Comparison of ENCODE assay signal across 8 cellular contexts in the genomic region with DNA sequence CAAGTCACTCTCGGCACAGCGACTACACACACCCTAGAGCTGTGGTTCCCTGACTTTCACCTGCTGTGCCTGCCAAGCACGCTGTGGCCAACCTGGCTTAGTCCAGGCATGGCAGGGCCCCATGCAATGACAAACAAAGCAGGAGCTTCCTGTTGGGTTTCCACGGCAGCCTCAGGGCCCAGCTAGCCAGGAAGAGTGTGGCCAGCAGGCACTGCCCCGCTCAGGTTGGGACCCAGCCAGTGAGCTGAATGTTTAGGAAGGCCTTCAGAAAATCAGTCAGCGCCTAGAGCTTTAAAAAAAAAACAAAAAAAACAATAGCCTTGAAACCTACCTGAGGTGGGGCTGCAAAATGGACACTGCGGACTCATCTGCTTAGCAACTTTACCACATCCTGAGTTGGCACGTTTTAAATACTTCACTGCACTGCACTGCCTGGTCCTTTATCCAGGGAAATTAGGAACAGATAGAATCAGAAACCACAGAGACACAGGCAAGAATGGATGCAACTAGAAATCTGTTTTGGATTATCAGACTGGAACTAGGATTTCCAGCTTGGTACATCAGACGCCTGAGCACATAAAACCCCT. TPM values are rescaled to one million over a fixed set of nuclear protein-coding genes. Genes with fewer than 3 reads are reported as not detected.
DNase-seq lines count a peak whose midpoint lies in the region; ATAC-seq and TF ChIP-seq lines count a peak whose summit lies in the region.

No MANE protein-coding gene starts in this region.

- H3K27me3 ChIP-seq in layer of hippocampus (ENCODE audit: control insufficient read depth, insufficient read depth, low read length) (no peaks in the 10 kb centered on the region), uterus (no peaks in the 10 kb centered on the region), Peyer's patch (no peaks in the 10 kb centered on the region)

- H3K9me3 ChIP-seq in uterus (no peaks in the 10 kb centered on the region), Peyer's patch (no peaks in the 10 kb centered on the region)

- H3K27me3 Mint-ChIP-seq in brain = peaks cover 2% of the 10 kb centered on the region

- no peak for DNase-seq in Right ventricle myocardium inferior (ENCODE audit: missing footprints)
- DNase-seq in cardiac septum (ENCODE audit: low spot score) = no peak
- DNase-seq in uterus = peak in 1 of 2 donors; percentile 41
- DNase-seq in HEK293T (ENCODE audit: extremely low spot score) = no peak
- DNase-seq in Peyer's patch = no peak

- TF ChIP-seq CTCF in brain (conservative IDR thresholded peaks at IDR 0.05) (no peak), uterus (IDR thresholded peaks at IDR 0.05) (no peak), Peyer's patch (IDR thresholded peaks at IDR 0.05) (no peak)

- ATAC-seq in Right ventricle myocardium inferior (peak; percentile 43), HG03039 (IDR thresholded peaks at IDR 0.05; ENCODE audit: unreplicated experiment) (no peak)

- no peak for TF ChIP-seq POLR2A in uterus (IDR thresholded peaks at IDR 0.05)
- TF ChIP-seq POLR2A in Peyer's patch (IDR thresholded peaks at IDR 0.05) = no peak

- H3K27ac Mint-ChIP-seq in brain = peak overlapping the region; percentile 62 to 98 (median 95)

- H3K4me1 ChIP-seq in uterus (peaks cover 0 to under 1% of the 10 kb centered on the region in 2 donors), Peyer's patch (peaks cover 0 to 9% (median 2%) of the 10 kb centered on the region in 4 donors)

- H3K4me1 Mint-ChIP-seq in brain = peaks cover 41% of the 10 kb centered on the region

- H3K9me3 Mint-ChIP-seq in brain = peaks cover 0 to 3% (median 0%) of the 10 kb centered on the region in 5 experiments

- POLR2A ChIA-PET in HEK293T (lab: Yijun Ruan, JAX) = no interaction called here

- CTCF ChIA-PET in HEK293T (lab: Yijun Ruan, JAX) = no interaction called here

- H3K36me3 ChIP-seq in uterus (no peaks in the 10 kb centered on the region), Peyer's patch (peaks cover 0 to 80% (median 0%) of the 10 kb centered on the region in 3 donors)

- H3K36me3 Mint-ChIP-seq in brain = peaks cover 17% of the 10 kb centered on the region

- intact Hi-C loops in Right ventricle myocardium inferior (cut with DNase I) = no loop called here
- intact Hi-C loops in cardiac septum (cut with DNase I) = no loop called here
- intact Hi-C loops in uterus (cut with DNase I; ENCODE audit: low total_unique reads) = no loop called here

- H3K4me3 ChIP-seq in uterus (no peak overlapping the region), Peyer's patch (no peak overlapping the region)

- no peak overlapping the region for H3K4me3 Mint-ChIP-seq in brain

- H3K27ac ChIP-seq in layer of hippocampus (ENCODE audit: low read depth, low read length) (peak overlapping the region; percentile 64), uterus (peak overlapping the region; percentile 83 to 86), Peyer's patch (no peak overlapping the region)

TF ChIP-seq in HEK293T, 16 proteins besides CTCF, POLR2A, EP300 and RAD21:
- TF ChIP-seq FOXK2 (IDR thresholded peaks at IDR 0.05) (no peak), SUZ12 (IDR thresholded peaks at IDR 0.05) (no peak), FOXM1 (IDR thresholded peaks at IDR 0.05; ENCODE audit: borderline replicate concordance) (no peak), NFRKB (IDR thresholded peaks at IDR 0.05) (no peak), HDGF (IDR thresholded peaks at IDR 0.05; ENCODE audit: borderline replicate concordance) (no peak)
- TF ChIP-seq, protein P1, sequence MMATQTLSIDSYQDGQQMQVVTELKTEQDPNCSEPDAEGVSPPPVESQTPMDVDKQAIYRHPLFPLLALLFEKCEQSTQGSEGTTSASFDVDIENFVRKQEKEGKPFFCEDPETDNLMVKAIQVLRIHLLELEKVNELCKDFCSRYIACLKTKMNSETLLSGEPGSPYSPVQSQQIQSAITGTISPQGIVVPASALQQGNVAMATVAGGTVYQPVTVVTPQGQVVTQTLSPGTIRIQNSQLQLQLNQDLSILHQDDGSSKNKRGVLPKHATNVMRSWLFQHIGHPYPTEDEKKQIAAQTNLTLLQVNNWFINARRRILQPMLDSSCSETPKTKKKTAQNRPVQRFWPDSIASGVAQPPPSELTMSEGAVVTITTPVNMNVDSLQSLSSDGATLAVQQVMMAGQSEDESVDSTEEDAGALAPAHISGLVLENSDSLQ (IDR thresholded peaks at IDR 0.05) = no peak

RNA-seq across cellular contexts. Expression of a gene that starts 36.3 kb away (rescaled TPM):
- total RNA-seq in Right ventricle myocardium inferior (not detected), cardiac septum (not detected), uterus (not detected), Peyer's patch (not detected)
- not detected for polyA plus RNA-seq in brain (ENCODE audit: insufficient read depth, low read depth, low replicate concordance)

Comparison
In these comparisons a context has a peak if more than half of its experiments do, and no peak if none do; other contexts are left out.
1. H3K27ac ChIP-seq: peak in layer of hippocampus (single experiment) and uterus (2 of 2); none in Peyer's patch (0 of 4).